12 cellular contexts compared by ENCODE assay signal in genomic region chr9:114989600-114990410, GRCh38. TPM values are rescaled to one million over a fixed set of nuclear protein-coding genes. Genes with fewer than 3 reads are reported as not detected.
DNase-seq lines count a peak whose midpoint lies in the region; ATAC-seq and TF ChIP-seq lines count a peak whose summit lies in the region.
"Had no signal": no experiment of that assay in that cellular context is flagged by ENCODE, and none has a peak within 500 bp of the region (broad histone marks: within the 10 kb centered on the region; RNA-seq: fewer than 3 reads in every experiment).

No MANE protein-coding gene starts in this region.

- H3K27me3 Mint-ChIP-seq in activated CD8-positive, alpha-beta T cell treated with anti-CD3 and anti-CD28 coated beads for 36 hours, result no peaks in the 10 kb centered on the region
- H3K27me3 Mint-ChIP-seq: type B pancreatic cell had no signal

- no peak overlapping the region for H3K27ac ChIP-seq in prostate gland

- POLR2A ChIA-PET in activated CD8-positive, alpha-beta T cell treated with anti-CD3 and anti-CD28 coated beads for 36 hours (lab: Charles Lee), result interaction anchor here (0.9 to 3.0 kb wide), 18 partner anchors 10 to 300 kb away, joined by 3 to 16 read pairs (median 4); no protein-coding TSS in a partner anchor

- peaks cover 57% of the 10 kb centered on the region for H3K4me1 Mint-ChIP-seq in activated CD8-positive, alpha-beta T cell treated with anti-CD3 and anti-CD28 coated beads for 36 hours (ENCODE audit: low read depth)

- peaks cover 6% of the 10 kb centered on the region for H3K27me3 ChIP-seq in prostate gland (replicated peaks; ENCODE audit: insufficient read depth)

- TF ChIP-seq POLR2A in prostate gland (IDR thresholded peaks at IDR 0.05), result no peak

- H3K36me3 ChIP-seq in prostate gland, result no peaks in the 10 kb centered on the region

- intact Hi-C loops in activated CD8-positive, alpha-beta T cell treated with anti-CD3 and anti-CD28 coated beads for 36 hours (cut with micrococcal nuclease), result loop anchor here (2.0 to 5.0 kb wide), 2 partner anchors 21 to 33 kb away; no protein-coding TSS in a partner anchor
- intact Hi-C loops in prostate gland (cut with DNase I), result no loop called here

- no peaks in the 10 kb centered on the region for H3K4me1 ChIP-seq in prostate gland (replicated peaks)

- peak; percentile 79 for DNase-seq in activated CD8-positive, alpha-beta T cell treated with anti-CD3 and anti-CD28 coated beads for 36 hours
- DNase-seq in stimulated activated CD4-positive, alpha-beta T cell treated with anti-CD3 and anti-CD28 coated beads, Interleukin-1b, Interleukin-23, amount 100 ng/mL, for 4 hours (ENCODE audit: low read depth in 2 of 2), result peak; percentile 37 to 47
- DNase-seq in GM10266 (ENCODE audit: extremely low spot score), result no peak
- DNase-seq in NCI-H2107 (lab: John Stamatoyannopoulos, UW), result no peak
- DNase-seq in prostate gland (ENCODE audit: low spot score), result no peak
- DNase-seq in 8988T, result no peak
- DNase-seq: NCI-H187, T1000 had no signal

- peak overlapping the region; percentile 93 for H3K27ac Mint-ChIP-seq in activated CD8-positive, alpha-beta T cell treated with anti-CD3 and anti-CD28 coated beads for 36 hours
- H3K27ac Mint-ChIP-seq: type B pancreatic cell had no signal

- H3K36me3 Mint-ChIP-seq in activated CD8-positive, alpha-beta T cell treated with anti-CD3 and anti-CD28 coated beads for 36 hours (ENCODE audit: low read depth), result no peaks in the 10 kb centered on the region
- H3K36me3 Mint-ChIP-seq: type B pancreatic cell had no signal

- CTCF ChIA-PET in activated CD8-positive, alpha-beta T cell treated with anti-CD3 and anti-CD28 coated beads for 36 hours (lab: Charles Lee), result interaction anchor here (0.7 to 2.3 kb wide), 16 partner anchors 12 to 327 kb away, joined by 3 to 11 read pairs (median 5); partner anchors contain the start of genes TEX48 and TNFSF8

- peak; percentile 69 for ATAC-seq in GM18868 (IDR thresholded peaks at IDR 0.05; ENCODE audit: unreplicated experiment)
- peak; percentile 55 for ATAC-seq in HG02885 (IDR thresholded peaks at IDR 0.05; ENCODE audit: poor library complexity, unreplicated experiment)
- ATAC-seq in activated CD8-positive, alpha-beta T cell treated with anti-CD3 and anti-CD28 coated beads for 36 hours, result peak; percentile 78

- no peak for TF ChIP-seq CTCF in activated CD8-positive, alpha-beta T cell treated with anti-CD3 and anti-CD28 coated beads for 36 hours (IDR thresholded peaks at IDR 0.05)
- TF ChIP-seq CTCF in GM10266 (IDR thresholded peaks at IDR 0.05; ENCODE audit: control insufficient read depth, insufficient read depth, low read depth, missing control alignments) (no peak), prostate gland (IDR thresholded peaks at IDR 0.05) (no peak)

- H3K4me3 ChIP-seq in prostate gland, result no peak overlapping the region

- no peaks in the 10 kb centered on the region for H3K9me3 Mint-ChIP-seq in activated CD8-positive, alpha-beta T cell treated with anti-CD3 and anti-CD28 coated beads for 36 hours
- H3K9me3 Mint-ChIP-seq: type B pancreatic cell had no signal

- no peaks in the 10 kb centered on the region for H3K9me3 ChIP-seq in prostate gland

- peak overlapping the region; percentile 8 for H3K4me3 Mint-ChIP-seq in activated CD8-positive, alpha-beta T cell treated with anti-CD3 and anti-CD28 coated beads for 36 hours
- H3K4me3 Mint-ChIP-seq: type B pancreatic cell had no signal

- 62% methylated on average over 4 of the region's 4 CpGs for WGBS in prostate gland

RNA-seq across cellular contexts. Expression of gene TNFSF8, which starts 59.4 kb away (rescaled TPM):
- total RNA-seq in activated CD8-positive, alpha-beta T cell treated with anti-CD3 and anti-CD28 coated beads for 36 hours, result 10 to 100 TPM; 21.7 to 23.9 TPM
- total RNA-seq in prostate gland, result 1 to 10 TPM in 1 of 2 donors, under 1 TPM in 1; 0.32 to 2.4 TPM
- total RNA-seq: chondrocyte had no signal

Comparison
In these comparisons a context has a peak if more than half of its experiments do, and no peak if none do; other contexts are left out.
1. DNase-seq: peak in activated CD8-positive, alpha-beta T cell treated with anti-CD3 and anti-CD28 coated beads for 36 hours (single experiment) and stimulated activated CD4-positive, alpha-beta T cell treated with anti-CD3 and anti-CD28 coated beads, Interleukin-1b, Interleukin-23, amount 100 ng/mL, for 4 hours (2 of 2); none in GM10266 (single experiment), NCI-H2107 (single experiment), prostate gland (single experiment) and 8988T (single experiment).
2. RNA of gene TNFSF8, which starts 59.4 kb away (total RNA-seq): 21.7 to 23.9 TPM in activated CD8-positive, alpha-beta T cell treated with anti-CD3 and anti-CD28 coated beads for 36 hours; 0.32 to 2.4 TPM in prostate gland; every median in the first group is over 4 times any median in the second.
3. Peak in every context shown above with its lines, with median percentiles within 50 percentile points of each other: ATAC-seq.